Comparison of ENCODE assay signal across 8 cellular contexts in the genomic region with DNA sequence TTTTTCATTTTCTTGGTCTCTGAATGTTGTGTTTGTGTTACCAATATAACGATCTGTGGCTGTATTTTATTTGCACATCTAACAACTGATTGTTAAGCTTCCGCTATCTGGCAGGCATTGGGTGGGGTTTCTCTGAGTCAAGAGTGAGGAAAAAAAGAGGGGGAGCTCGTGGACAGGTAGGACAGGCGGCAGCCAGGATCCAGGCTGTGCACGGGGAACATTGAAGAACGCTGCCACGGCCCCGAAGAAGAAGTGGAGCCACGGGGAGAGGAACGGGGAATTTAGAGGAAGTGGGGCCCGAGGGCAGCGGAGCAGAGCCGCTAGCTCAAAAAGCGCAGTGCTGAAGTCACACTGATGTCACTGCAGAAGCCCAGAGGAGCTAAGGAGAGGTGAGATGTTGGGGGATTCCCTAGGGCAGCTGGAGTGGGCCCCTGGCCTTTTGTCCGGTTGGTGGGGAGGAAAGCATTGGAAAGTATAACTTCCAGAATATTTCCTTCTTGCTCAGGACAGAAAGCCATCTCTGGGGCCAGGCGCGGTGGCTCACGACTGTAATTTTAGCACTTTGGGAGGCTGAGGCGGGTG. TPM values are rescaled to one million over a fixed set of nuclear protein-coding genes. Genes with fewer than 3 reads are reported as not detected.
DNase-seq lines count a peak whose midpoint lies in the region; ATAC-seq and TF ChIP-seq lines count a peak whose summit lies in the region.

No MANE protein-coding gene starts in this region.

- H3K4me1 ChIP-seq in adrenal gland (replicated peaks in 1 of 2) (peaks cover 0 to 5% of the 10 kb centered on the region in 2 donors), left lung (peaks cover 3 to 20% of the 10 kb centered on the region in 2 donors)

- H3K27me3 ChIP-seq in adrenal gland (no peaks in the 10 kb centered on the region), left lung (no peaks in the 10 kb centered on the region)

- TF ChIP-seq POLR2A in adrenal gland (IDR thresholded peaks at IDR 0.05): no peak

- no peaks in the 10 kb centered on the region for H3K9me3 ChIP-seq in adrenal gland (replicated peaks in 1 of 3)
- H3K9me3 ChIP-seq in left lung: no peaks in the 10 kb centered on the region

- peak overlapping the region in 2 of 4 donors; percentile 7 to 54 for H3K4me3 ChIP-seq in adrenal gland
- H3K4me3 ChIP-seq in left lung: peak overlapping the region; percentile 12 to 39

- no peak for TF ChIP-seq CTCF in adrenal gland (IDR thresholded peaks at IDR 0.05)
- no peak for TF ChIP-seq CTCF in left lung (IDR thresholded peaks at IDR 0.05)

- ATAC-seq in HG03095 (IDR thresholded peaks at IDR 0.05; ENCODE audit: unreplicated experiment) (peak; percentile 64), left lung (peak; percentile 68)

- DNase-seq in NCI-H2227 (lab: John Stamatoyannopoulos, UW; ENCODE audit: unreplicated experiment) (peak; percentile 22), NCI-H2227 treated with DMSO at 0.1 percent for 48 hours (lab: John Stamatoyannopoulos, UW) (no peak), SKM-1 (lab: John Stamatoyannopoulos, UW; ENCODE audit: unreplicated experiment) (peak; percentile 36), adrenal gland (peak in 6 of 7 donors; percentile 33 to 62 (median 48)), left lung (peak; percentile 80 to 91)
- DNase-seq in stimulated activated CD8-positive, alpha-beta memory T cell treated with anti-CD3 and anti-CD28 coated beads, Interleukin-4, amount 100 ng/mL, for 1 hour (ENCODE audit: low read depth in 2 of 2, low spot score in 1 of 2): peak; percentile 28 to 36
- no peak for DNase-seq in NK-92 treated with Interleukin-12 subunit alpha and Interleukin-12 subunit beta, amount 100 ng/mL, for 24 hours (lab: John Stamatoyannopoulos, UW)

- intact Hi-C loops in adrenal gland (cut with DNase I): loop anchor here in 1 of 2 donors (10.0 kb wide), 1 partner anchor 162 kb away; no protein-coding TSS in a partner anchor
- intact Hi-C loops in left lung (cut with DNase I): no loop called here

- H3K36me3 ChIP-seq in adrenal gland (replicated peaks in 1 of 2) (no peaks in the 10 kb centered on the region), left lung (no peaks in the 10 kb centered on the region)

- peak overlapping the region in 4 of 5 donors; percentile 2 to 52 (median 41) for H3K27ac ChIP-seq in adrenal gland
- H3K27ac ChIP-seq in left lung: peak overlapping the region; percentile 56 to 91

- WGBS in adrenal gland, 4 donors: 50 to 69% (median 57%) methylated on average over 19 of the region's 19 CpGs

RNA-seq across cellular contexts. Expression of a gene that starts 20.9 kb away (rescaled TPM):
- total RNA-seq in adrenal gland (10 to 100 TPM; 10.6 to 53.4 (median 26.1) TPM), left lung (10 to 100 TPM; 37.5 to 38.7 TPM)
- 10 to 100 TPM; 12.1 to 26.0 (median 17.3) TPM for polyA plus RNA-seq in adrenal gland

Comparison
In these comparisons a context has a peak if more than half of its experiments do, and no peak if none do; other contexts are left out.
1. DNase-seq: peak in NCI-H2227 (single experiment), SKM-1 (single experiment), adrenal gland (6 of 7), left lung (2 of 2) and stimulated activated CD8-positive, alpha-beta memory T cell treated with anti-CD3 and anti-CD28 coated beads, Interleukin-4, amount 100 ng/mL, for 1 hour (2 of 2); none in NCI-H2227 treated with DMSO at 0.1 percent for 48 hours (single experiment) and NK-92 treated with Interleukin-12 subunit alpha and Interleukin-12 subunit beta, amount 100 ng/mL, for 24 hours (single experiment).